ENCODE assay signal across 1 cellular context in the genomic region with DNA sequence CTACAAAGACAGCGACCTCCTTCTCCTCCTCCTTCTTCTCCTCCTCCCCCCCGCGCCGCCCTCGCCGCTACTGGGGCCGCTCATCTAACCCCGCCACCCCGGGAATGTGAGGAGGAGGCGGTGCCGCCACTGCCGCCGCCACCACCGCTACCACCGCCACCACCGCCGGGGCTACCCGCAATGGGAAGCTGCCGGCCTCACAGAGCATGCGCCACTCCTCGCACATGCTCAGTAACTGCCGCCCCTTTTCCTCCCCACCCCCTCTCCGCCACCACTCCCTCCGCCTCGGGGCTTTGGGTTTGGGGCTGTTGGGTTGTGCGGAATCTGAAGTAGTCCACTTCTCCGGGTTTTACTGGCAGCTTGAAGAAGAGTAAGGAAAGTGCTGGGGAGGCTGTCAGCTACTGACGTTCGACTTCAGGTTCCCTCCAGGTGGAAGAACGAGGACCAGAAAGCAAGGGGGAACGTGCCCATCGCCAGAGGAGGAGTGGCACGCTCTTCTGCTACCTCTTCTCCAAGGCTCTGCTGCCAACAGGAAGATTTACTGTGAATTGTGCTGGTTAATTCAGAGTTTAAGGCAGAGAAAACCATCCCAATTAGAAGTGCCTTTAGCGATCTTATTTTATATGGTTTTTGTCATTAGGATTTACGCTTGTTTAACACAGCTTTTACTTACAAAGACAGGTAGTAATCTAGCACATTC.
TF ChIP-seq lines count a peak whose summit lies in the region.

A gene with protein sequence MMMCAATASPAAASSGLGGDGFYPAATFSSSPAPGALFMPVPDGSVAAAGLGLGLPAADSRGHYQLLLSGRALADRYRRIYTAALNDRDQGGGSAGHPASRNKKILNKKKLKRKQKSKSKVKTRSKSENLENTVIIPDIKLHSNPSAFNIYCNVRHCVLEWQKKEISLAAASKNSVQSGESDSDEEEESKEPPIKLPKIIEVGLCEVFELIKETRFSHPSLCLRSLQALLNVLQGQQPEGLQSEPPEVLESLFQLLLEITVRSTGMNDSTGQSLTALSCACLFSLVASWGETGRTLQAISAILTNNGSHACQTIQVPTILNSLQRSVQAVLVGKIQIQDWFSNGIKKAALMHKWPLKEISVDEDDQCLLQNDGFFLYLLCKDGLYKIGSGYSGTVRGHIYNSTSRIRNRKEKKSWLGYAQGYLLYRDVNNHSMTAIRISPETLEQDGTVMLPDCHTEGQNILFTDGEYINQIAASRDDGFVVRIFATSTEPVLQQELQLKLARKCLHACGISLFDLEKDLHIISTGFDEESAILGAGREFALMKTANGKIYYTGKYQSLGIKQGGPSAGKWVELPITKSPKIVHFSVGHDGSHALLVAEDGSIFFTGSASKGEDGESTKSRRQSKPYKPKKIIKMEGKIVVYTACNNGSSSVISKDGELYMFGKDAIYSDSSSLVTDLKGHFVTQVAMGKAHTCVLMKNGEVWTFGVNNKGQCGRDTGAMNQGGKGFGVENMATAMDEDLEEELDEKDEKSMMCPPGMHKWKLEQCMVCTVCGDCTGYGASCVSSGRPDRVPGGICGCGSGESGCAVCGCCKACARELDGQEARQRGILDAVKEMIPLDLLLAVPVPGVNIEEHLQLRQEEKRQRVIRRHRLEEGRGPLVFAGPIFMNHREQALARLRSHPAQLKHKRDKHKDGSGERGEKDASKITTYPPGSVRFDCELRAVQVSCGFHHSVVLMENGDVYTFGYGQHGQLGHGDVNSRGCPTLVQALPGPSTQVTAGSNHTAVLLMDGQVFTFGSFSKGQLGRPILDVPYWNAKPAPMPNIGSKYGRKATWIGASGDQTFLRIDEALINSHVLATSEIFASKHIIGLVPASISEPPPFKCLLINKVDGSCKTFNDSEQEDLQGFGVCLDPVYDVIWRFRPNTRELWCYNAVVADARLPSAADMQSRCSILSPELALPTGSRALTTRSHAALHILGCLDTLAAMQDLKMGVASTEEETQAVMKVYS (N-terminal part only) (minus strand): TSS at position 190 of the 700 bp plus-strand sequence. CDS start 319 bp downstream, outside the sequence.

TF ChIP-seq in HepG2, 621 proteins besides CTCF, POLR2A, EP300 and RAD21 (continued from another document and continues in another):
- TF ChIP-seq, protein P1, sequence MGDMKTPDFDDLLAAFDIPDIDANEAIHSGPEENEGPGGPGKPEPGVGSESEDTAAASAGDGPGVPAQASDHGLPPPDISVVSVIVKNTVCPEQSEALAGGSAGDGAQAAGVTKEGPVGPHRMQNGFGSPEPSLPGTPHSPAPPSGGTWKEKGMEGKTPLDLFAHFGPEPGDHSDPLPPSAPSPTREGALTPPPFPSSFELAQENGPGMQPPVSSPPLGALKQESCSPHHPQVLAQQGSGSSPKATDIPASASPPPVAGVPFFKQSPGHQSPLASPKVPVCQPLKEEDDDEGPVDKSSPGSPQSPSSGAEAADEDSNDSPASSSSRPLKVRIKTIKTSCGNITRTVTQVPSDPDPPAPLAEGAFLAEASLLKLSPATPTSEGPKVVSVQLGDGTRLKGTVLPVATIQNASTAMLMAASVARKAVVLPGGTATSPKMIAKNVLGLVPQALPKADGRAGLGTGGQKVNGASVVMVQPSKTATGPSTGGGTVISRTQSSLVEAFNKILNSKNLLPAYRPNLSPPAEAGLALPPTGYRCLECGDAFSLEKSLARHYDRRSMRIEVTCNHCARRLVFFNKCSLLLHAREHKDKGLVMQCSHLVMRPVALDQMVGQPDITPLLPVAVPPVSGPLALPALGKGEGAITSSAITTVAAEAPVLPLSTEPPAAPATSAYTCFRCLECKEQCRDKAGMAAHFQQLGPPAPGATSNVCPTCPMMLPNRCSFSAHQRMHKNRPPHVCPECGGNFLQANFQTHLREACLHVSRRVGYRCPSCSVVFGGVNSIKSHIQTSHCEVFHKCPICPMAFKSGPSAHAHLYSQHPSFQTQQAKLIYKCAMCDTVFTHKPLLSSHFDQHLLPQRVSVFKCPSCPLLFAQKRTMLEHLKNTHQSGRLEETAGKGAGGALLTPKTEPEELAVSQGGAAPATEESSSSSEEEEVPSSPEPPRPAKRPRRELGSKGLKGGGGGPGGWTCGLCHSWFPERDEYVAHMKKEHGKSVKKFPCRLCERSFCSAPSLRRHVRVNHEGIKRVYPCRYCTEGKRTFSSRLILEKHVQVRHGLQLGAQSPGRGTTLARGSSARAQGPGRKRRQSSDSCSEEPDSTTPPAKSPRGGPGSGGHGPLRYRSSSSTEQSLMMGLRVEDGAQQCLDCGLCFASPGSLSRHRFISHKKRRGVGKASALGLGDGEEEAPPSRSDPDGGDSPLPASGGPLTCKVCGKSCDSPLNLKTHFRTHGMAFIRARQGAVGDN (CRISPR knock-in tag; IDR thresholded peaks at IDR 0.05): peak; percentile 68
- TF ChIP-seq, protein P2, sequence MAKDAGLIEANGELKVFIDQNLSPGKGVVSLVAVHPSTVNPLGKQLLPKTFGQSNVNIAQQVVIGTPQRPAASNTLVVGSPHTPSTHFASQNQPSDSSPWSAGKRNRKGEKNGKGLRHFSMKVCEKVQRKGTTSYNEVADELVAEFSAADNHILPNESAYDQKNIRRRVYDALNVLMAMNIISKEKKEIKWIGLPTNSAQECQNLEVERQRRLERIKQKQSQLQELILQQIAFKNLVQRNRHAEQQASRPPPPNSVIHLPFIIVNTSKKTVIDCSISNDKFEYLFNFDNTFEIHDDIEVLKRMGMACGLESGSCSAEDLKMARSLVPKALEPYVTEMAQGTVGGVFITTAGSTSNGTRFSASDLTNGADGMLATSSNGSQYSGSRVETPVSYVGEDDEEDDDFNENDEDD (CRISPR knock-in tag; IDR thresholded peaks at IDR 0.05; ENCODE audit: borderline replicate concordance): peak; percentile 77; the same call in 1 of the 2 replicates
- TF ChIP-seq ZNF264 (CRISPR knock-in tag; IDR thresholded peaks at IDR 0.05): no peak
- peak; percentile 93; the same call in 1 of the 2 replicates for TF ChIP-seq KLF11 (CRISPR knock-in tag; IDR thresholded peaks at IDR 0.05)
- TF ChIP-seq, protein P3, sequence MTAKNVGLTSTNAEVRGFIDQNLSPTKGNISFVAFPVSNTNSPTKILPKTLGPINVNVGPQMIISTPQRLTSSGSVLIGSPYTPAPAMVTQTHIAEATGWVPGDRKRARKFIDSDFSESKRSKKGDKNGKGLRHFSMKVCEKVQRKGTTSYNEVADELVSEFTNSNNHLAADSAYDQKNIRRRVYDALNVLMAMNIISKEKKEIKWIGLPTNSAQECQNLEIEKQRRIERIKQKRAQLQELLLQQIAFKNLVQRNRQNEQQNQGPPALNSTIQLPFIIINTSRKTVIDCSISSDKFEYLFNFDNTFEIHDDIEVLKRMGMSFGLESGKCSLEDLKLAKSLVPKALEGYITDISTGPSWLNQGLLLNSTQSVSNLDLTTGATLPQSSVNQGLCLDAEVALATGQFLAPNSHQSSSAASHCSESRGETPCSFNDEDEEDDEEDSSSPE (CRISPR knock-in tag; IDR thresholded peaks at IDR 0.05): peak; percentile 90
- TF ChIP-seq RBFOX2 (IDR thresholded peaks at IDR 0.05; ENCODE audit: low read depth, low read length): peak; percentile 81
- peak; percentile 71; the same call in 1 of the 2 replicates for TF ChIP-seq MXD4 (CRISPR knock-in tag; IDR thresholded peaks at IDR 0.05)
- TF ChIP-seq, protein P4, sequence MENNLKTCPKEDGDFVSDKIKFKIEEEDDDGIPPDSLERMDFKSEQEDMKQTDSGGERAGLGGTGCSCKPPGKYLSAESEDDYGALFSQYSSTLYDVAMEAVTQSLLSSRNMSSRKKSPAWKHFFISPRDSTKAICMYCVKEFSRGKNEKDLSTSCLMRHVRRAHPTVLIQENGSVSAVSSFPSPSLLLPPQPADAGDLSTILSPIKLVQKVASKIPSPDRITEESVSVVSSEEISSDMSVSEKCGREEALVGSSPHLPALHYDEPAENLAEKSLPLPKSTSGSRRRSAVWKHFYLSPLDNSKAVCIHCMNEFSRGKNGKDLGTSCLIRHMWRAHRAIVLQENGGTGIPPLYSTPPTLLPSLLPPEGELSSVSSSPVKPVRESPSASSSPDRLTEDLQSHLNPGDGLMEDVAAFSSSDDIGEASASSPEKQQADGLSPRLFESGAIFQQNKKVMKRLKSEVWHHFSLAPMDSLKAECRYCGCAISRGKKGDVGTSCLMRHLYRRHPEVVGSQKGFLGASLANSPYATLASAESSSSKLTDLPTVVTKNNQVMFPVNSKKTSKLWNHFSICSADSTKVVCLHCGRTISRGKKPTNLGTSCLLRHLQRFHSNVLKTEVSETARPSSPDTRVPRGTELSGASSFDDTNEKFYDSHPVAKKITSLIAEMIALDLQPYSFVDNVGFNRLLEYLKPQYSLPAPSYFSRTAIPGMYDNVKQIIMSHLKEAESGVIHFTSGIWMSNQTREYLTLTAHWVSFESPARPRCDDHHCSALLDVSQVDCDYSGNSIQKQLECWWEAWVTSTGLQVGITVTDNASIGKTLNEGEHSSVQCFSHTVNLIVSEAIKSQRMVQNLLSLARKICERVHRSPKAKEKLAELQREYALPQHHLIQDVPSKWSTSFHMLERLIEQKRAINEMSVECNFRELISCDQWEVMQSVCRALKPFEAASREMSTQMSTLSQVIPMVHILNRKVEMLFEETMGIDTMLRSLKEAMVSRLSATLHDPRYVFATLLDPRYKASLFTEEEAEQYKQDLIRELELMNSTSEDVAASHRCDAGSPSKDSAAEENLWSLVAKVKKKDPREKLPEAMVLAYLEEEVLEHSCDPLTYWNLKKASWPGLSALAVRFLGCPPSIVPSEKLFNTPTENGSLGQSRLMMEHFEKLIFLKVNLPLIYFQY (CRISPR knock-in tag; IDR thresholded peaks at IDR 0.05; ENCODE audit: borderline replicate concordance): peak; percentile 96; the same call in 1 of the 2 replicates
- no peak for TF ChIP-seq ZNF777 (CRISPR knock-in tag; IDR thresholded peaks at IDR 0.05)
- TF ChIP-seq KDM1A (CRISPR knock-in tag; IDR thresholded peaks at IDR 0.05): 0 out of 2 replicates have a peak, but pooled peaks have one; percentile 15
- TF ChIP-seq, protein P5, sequence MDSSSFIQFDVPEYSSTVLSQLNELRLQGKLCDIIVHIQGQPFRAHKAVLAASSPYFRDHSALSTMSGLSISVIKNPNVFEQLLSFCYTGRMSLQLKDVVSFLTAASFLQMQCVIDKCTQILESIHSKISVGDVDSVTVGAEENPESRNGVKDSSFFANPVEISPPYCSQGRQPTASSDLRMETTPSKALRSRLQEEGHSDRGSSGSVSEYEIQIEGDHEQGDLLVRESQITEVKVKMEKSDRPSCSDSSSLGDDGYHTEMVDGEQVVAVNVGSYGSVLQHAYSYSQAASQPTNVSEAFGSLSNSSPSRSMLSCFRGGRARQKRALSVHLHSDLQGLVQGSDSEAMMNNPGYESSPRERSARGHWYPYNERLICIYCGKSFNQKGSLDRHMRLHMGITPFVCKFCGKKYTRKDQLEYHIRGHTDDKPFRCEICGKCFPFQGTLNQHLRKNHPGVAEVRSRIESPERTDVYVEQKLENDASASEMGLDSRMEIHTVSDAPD (CRISPR knock-in tag; IDR thresholded peaks at IDR 0.05): no peak
- TF ChIP-seq ZSCAN21 (CRISPR knock-in tag; IDR thresholded peaks at IDR 0.05; ENCODE audit: borderline replicate concordance): no peak
- TF ChIP-seq AKAP8 (CRISPR knock-in tag; IDR thresholded peaks at IDR 0.05): no peak
- 0 out of 2 replicates have a peak, but pooled peaks have one; percentile 1 for TF ChIP-seq ZNF510 (CRISPR knock-in tag; IDR thresholded peaks at IDR 0.05; ENCODE audit: low read depth)
- TF ChIP-seq ZNF550 (CRISPR knock-in tag; IDR thresholded peaks at IDR 0.05; ENCODE audit: borderline replicate concordance): no peak
- TF ChIP-seq MTA1 (CRISPR knock-in tag; IDR thresholded peaks at IDR 0.05; ENCODE audit: borderline replicate concordance): no peak
- TF ChIP-seq, protein P6, sequence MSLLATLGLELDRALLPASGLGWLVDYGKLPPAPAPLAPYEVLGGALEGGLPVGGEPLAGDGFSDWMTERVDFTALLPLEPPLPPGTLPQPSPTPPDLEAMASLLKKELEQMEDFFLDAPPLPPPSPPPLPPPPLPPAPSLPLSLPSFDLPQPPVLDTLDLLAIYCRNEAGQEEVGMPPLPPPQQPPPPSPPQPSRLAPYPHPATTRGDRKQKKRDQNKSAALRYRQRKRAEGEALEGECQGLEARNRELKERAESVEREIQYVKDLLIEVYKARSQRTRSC (CRISPR knock-in tag; IDR thresholded peaks at IDR 0.05; ENCODE audit: low read depth): no peak
- TF ChIP-seq ZFP62 (CRISPR knock-in tag; IDR thresholded peaks at IDR 0.05): no peak
- 0 out of 2 replicates have a peak, but pooled peaks have one; percentile 33 for TF ChIP-seq ZNF543 (CRISPR knock-in tag; IDR thresholded peaks at IDR 0.05)
- TF ChIP-seq KDM5B (CRISPR knock-in tag; IDR thresholded peaks at IDR 0.05; ENCODE audit: borderline replicate concordance): 0 out of 2 replicates have a peak, but pooled peaks have one; percentile 17
- TF ChIP-seq NR2F2 (IDR thresholded peaks at IDR 0.05; ENCODE audit: borderline replicate concordance, low read depth): peak; percentile 31; the same call in 1 of the 2 replicates
- peak; percentile 91; the same call in 1 of the 2 replicates for TF ChIP-seq SP140L (CRISPR knock-in tag; IDR thresholded peaks at IDR 0.05; ENCODE audit: borderline replicate concordance)
- TF ChIP-seq, protein P7, sequence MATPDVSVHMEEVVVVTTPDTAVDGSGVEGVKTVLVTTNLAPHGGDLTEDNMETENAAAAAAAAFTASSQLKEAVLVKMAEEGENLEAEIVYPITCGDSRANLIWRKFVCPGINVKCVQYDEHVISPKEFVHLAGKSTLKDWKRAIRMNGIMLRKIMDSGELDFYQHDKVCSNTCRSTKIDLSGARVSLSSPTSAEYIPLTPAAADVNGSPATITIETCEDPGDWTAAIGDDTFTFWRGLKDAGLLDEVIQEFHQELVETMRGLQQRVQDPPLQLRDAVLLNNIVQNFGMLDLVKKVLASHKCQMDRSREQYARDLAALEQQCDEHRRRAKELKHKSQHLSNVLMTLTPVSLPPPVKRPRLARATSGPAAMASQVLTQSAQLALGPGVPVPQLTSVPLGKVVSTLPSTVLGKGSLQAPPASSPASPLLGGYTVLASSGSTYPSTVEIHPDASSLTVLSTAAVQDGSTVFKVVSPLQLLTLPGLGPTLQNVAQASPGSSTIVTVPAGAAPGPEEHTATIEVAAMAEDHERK (CRISPR knock-in tag; IDR thresholded peaks at IDR 0.05; ENCODE audit: low read depth): no peak
